Comparison of ENCODE assay signal across 27 cellular contexts in the genomic region with DNA sequence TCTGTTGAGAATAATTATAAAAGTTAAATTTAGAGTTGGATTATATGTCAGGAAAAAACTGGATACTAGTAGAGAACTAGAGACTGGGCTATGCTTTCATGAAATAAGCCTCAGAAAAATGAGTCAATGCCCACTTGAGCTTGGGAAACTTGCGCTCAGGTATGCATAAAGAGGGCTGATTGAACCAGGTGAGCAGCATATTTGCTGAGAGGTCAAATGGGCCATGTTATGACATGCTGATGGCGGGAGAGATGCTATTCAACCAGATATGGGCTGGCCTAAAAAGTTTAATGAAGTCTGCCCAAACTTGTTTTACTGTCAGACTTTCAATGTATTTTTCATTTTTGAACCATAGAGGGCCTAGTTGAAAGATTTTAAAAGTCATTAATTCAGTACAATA.
"Had no signal": no experiment of that assay in that cellular context is flagged by ENCODE, and none has a peak within 500 bp of the region (broad histone marks: within the 10 kb centered on the region; RNA-seq: fewer than 3 reads in every experiment).

No MANE protein-coding gene starts in this region.

- H3K27me3 Mint-ChIP-seq: activated CD4-positive, alpha-beta T cell treated with anti-CD3 and anti-CD28 coated beads, Interleukin-2, amount 10 ng/mL, durations not matched to agents 24 days and 14 days; activated CD8-positive, alpha-beta T cell treated with anti-CD3 and anti-CD28 coated beads for 36 hours; activated naive CD8-positive, alpha-beta T cell treated with anti-CD3 and anti-CD28 coated beads for 36 hours; activated T-helper 17 cell treated with anti-CD3 and anti-CD28 coated beads, Interleukin-2, amount 50 U/mL, for 72 hours had no signal

- H3K9me3 ChIP-seq: ascending aorta had no signal

- H3K9ac ChIP-seq: KMS-11 had no signal

- H3K4me3 ChIP-seq: ascending aorta had no signal

- H3K27me3 ChIP-seq: ascending aorta had no signal

- H3K4me1 ChIP-seq: ascending aorta had no signal

- ATAC-seq: activated CD8-positive, alpha-beta T cell treated with anti-CD3 and anti-CD28 coated beads for 36 hours; activated T-cell treated with anti-CD3 and anti-CD28 coated beads, Interleukin-2, amount 50 U/mL, for 72 hours; activated T-helper 17 cell treated with anti-CD3 and anti-CD28 coated beads, Interleukin-2, amount 50 U/mL, for 72 hours; Panc1; Right ventricle myocardium inferior had no signal

- H3K4me1 Mint-ChIP-seq: activated CD4-positive, alpha-beta T cell treated with anti-CD3 and anti-CD28 coated beads, Interleukin-2, amount 10 ng/mL, durations not matched to agents 24 days and 14 days; activated naive CD8-positive, alpha-beta T cell treated with anti-CD3 and anti-CD28 coated beads for 36 hours; activated T-helper 17 cell treated with anti-CD3 and anti-CD28 coated beads, Interleukin-2, amount 50 U/mL, for 72 hours had no signal

- H3K36me3 ChIP-seq: ascending aorta had no signal

- H3K27ac ChIP-seq: ascending aorta, KMS-11 had no signal

- H3K4me2 ChIP-seq: KMS-11 had no signal

- FAIRE-seq: TTC549 had no signal

- DNase-seq: activated CD4-positive, alpha-beta T cell treated with anti-CD3 and anti-CD28 coated beads, Interleukin-2, amount 10 ng/mL, durations not matched to agents 24 days and 14 days; activated CD4-positive, alpha-beta T cell treated with anti-CD3 and anti-CD28 coated beads, Interleukin-2, amount 50 U/mL, for 4 hours; activated CD8-positive, alpha-beta T cell treated with anti-CD3 and anti-CD28 coated beads for 36 hours; activated effector memory CD4-positive, alpha-beta T cell treated with anti-CD3 and anti-CD28 coated beads, Interleukin-2, amount 50 U/mL, for 16 hours; activated naive CD4-positive, alpha-beta T cell; activated naive CD4-positive, alpha-beta T cell treated with anti-CD3 and anti-CD28 coated beads, Interleukin-2, amount 50 U/mL, for 16 hours; activated naive CD8-positive, alpha-beta T cell treated with anti-CD3 and anti-CD28 coated beads for 36 hours; activated T-cell treated with anti-CD3 and anti-CD28 coated beads, Interleukin-2, amount 50 U/mL, for 1 hour; activated T-cell treated with anti-CD3 and anti-CD28 coated beads, Interleukin-2, amount 50 U/mL, for 72 hours; amniotic stem cell; NCI-H1092 treated with DMSO at 0.1 percent for 48 hours; NCI-H1417; NCI-H146; NCI-H187; NCI-H2029 treated with DMSO at 0.1 percent for 48 hours; NCI-H2107; NCI-H226; NCI-H446 treated with DMSO at 0.1 percent for 48 hours; NCI-H524; NCI-H69; T1000 had no signal

- H3K9me3 Mint-ChIP-seq: activated CD4-positive, alpha-beta T cell treated with anti-CD3 and anti-CD28 coated beads, Interleukin-2, amount 10 ng/mL, durations not matched to agents 24 days and 14 days; activated naive CD8-positive, alpha-beta T cell treated with anti-CD3 and anti-CD28 coated beads for 36 hours had no signal

- H3K4me3 Mint-ChIP-seq: activated CD4-positive, alpha-beta T cell treated with anti-CD3 and anti-CD28 coated beads, Interleukin-2, amount 10 ng/mL, durations not matched to agents 24 days and 14 days; activated CD8-positive, alpha-beta T cell treated with anti-CD3 and anti-CD28 coated beads for 36 hours; activated naive CD8-positive, alpha-beta T cell treated with anti-CD3 and anti-CD28 coated beads for 36 hours; activated T-cell treated with anti-CD3 and anti-CD28 coated beads, Interleukin-2, amount 50 U/mL, for 72 hours; activated T-helper 17 cell treated with anti-CD3 and anti-CD28 coated beads, Interleukin-2, amount 50 U/mL, for 72 hours had no signal

- H3K36me3 Mint-ChIP-seq: activated naive CD8-positive, alpha-beta T cell treated with anti-CD3 and anti-CD28 coated beads for 36 hours had no signal

- H3K27ac Mint-ChIP-seq: activated CD4-positive, alpha-beta T cell treated with anti-CD3 and anti-CD28 coated beads, Interleukin-2, amount 10 ng/mL, durations not matched to agents 24 days and 14 days; activated CD8-positive, alpha-beta T cell treated with anti-CD3 and anti-CD28 coated beads for 36 hours; activated naive CD8-positive, alpha-beta T cell treated with anti-CD3 and anti-CD28 coated beads for 36 hours; activated T-cell treated with anti-CD3 and anti-CD28 coated beads, Interleukin-2, amount 50 U/mL, for 72 hours; activated T-helper 17 cell treated with anti-CD3 and anti-CD28 coated beads, Interleukin-2, amount 50 U/mL, for 72 hours had no signal
